8 cellular contexts compared by ENCODE assay signal in genomic region chr9:68546596-68547390, GRCh38.
DNase-seq lines count a peak whose midpoint lies in the region; ATAC-seq and TF ChIP-seq lines count a peak whose summit lies in the region.

No MANE protein-coding gene starts in this region.

- no peaks in the 10 kb centered on the region for H3K27me3 ChIP-seq in brain microvascular endothelial cell (replicated peaks)

- H3K27ac ChIP-seq in brain microvascular endothelial cell, result no peak overlapping the region

- TF ChIP-seq CTCF in brain microvascular endothelial cell (IDR thresholded peaks at IDR 0.05; ENCODE audit: low read depth, low read length, missing control alignments), result no peak

- H3K4me3 ChIP-seq in brain microvascular endothelial cell (ENCODE audit: low read depth, low read length), result no peak overlapping the region

- DNase-seq in MV-4-11 (lab: John Stamatoyannopoulos, UW), result peak; percentile 93
- DNase-seq in kidney glomerular epithelial cell (lab: John Stamatoyannopoulos, UW), result peak; percentile 90
- DNase-seq in NK-92 treated with Interleukin-12 subunit alpha and Interleukin-12 subunit beta, amount 100 ng/mL, for 24 hours (lab: John Stamatoyannopoulos, UW), result no peak
- no peak for DNase-seq in stimulated activated CD4-positive, alpha-beta T cell treated with anti-CD3 and anti-CD28 coated beads, Interleukin-4, amount 100 ng/mL, for 4 hours
- DNase-seq in brain microvascular endothelial cell, result no peak
- no peak for DNase-seq in SHP77 treated with DMSO at 0.1 percent for 48 hours (lab: John Stamatoyannopoulos, UW)

- H3K36me3 ChIP-seq in brain microvascular endothelial cell (replicated peaks), result no peaks in the 10 kb centered on the region

- in situ Hi-C loops in brain microvascular endothelial cell (cut with HindIII; ENCODE audit: low pct_ligation_motif_present, low sequenced_read_pairs), result no loop called here

- ATAC-seq in GM18499 (IDR thresholded peaks at IDR 0.05; ENCODE audit: insufficient read depth, unreplicated experiment) (peak; percentile 65), GM21786 (IDR thresholded peaks at IDR 0.05; ENCODE audit: unreplicated experiment) (peak; percentile 81)

Comparison
In these comparisons a context has a peak if more than half of its experiments do, and no peak if none do; other contexts are left out.
1. DNase-seq: peak in MV-4-11 (single experiment) and kidney glomerular epithelial cell (single experiment); none in NK-92 treated with Interleukin-12 subunit alpha and Interleukin-12 subunit beta, amount 100 ng/mL, for 24 hours (single experiment), stimulated activated CD4-positive, alpha-beta T cell treated with anti-CD3 and anti-CD28 coated beads, Interleukin-4, amount 100 ng/mL, for 4 hours (0 of 2), brain microvascular endothelial cell (single experiment) and SHP77 treated with DMSO at 0.1 percent for 48 hours (single experiment).